ENCODE assay signal across 1 cellular context in the genomic region with DNA sequence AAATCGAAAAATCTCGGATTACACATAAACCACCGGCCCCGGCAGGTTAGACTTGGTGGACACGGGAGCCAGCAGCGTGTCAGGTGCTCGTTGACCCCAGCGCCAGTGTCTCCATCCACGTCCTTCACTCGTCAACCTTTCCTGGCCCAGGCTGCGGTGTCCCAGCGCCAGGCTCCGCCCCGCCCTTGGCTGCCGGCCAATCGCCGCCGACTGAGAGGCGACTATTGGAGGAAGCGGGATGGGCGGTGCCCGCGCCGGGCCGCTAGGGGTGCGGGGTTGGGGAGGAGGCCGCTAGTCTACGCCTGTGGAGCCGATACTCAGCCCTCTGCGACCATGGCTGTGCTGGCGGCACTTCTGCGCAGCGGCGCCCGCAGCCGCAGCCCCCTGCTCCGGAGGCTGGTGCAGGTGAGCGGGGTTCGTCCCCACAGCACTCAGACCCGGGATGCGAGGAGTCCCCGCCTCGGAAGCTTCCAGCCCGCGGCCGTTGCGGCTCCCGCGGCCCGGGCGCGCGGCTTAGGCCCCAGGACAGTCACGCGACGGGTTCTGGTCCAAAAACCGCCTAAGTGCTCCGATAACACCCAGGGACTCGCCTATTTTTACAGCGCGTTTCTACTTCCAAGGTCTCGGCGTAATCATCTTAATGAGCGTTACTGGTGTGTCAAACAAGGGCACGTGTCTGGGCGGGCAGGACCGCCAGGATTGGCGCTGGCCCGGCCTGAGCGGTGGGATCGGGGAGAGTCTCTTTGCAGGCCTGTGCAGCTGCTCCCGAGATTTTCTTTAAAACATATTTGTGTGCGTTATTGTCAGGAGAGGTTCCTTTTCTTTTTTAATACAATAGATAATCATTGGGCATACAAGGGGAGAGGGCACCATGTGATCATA.
TF ChIP-seq lines count a peak whose summit lies in the region.

Gene ACAT1 (plus strand): TSS at position 294 of the 882 bp plus-strand sequence. CDS start 40 bp downstream, at position 334.

TF ChIP-seq in HepG2, 621 proteins besides CTCF, POLR2A, EP300 and RAD21 (continued from another document and continues in another):
- TF ChIP-seq NFKB2 (CRISPR knock-in tag; IDR thresholded peaks at IDR 0.05; ENCODE audit: borderline replicate concordance) (peak; percentile 62; the same call in 1 of the 2 replicates), ZNF383 (CRISPR knock-in tag; IDR thresholded peaks at IDR 0.05; ENCODE audit: borderline replicate concordance) (0 out of 2 replicates have a peak, but pooled peaks have one; percentile 27), AHR (CRISPR knock-in tag; IDR thresholded peaks at IDR 0.05) (no peak), ZNF674 (CRISPR knock-in tag; IDR thresholded peaks at IDR 0.05; ENCODE audit: low read depth) (peak; percentile 87; the same call in 1 of the 2 replicates), CENPT (CRISPR knock-in tag; IDR thresholded peaks at IDR 0.05; ENCODE audit: low read depth) (no peak), RARA (CRISPR knock-in tag; IDR thresholded peaks at IDR 0.05) (no peak), ZNF224 (CRISPR knock-in tag; IDR thresholded peaks at IDR 0.05) (0 out of 2 replicates have a peak, but pooled peaks have one; percentile 73), ZFP37 (CRISPR knock-in tag; IDR thresholded peaks at IDR 0.05; ENCODE audit: borderline replicate concordance) (no peak), SMAD9 (CRISPR knock-in tag; IDR thresholded peaks at IDR 0.05) (peak; percentile 71; the same call in 1 of the 2 replicates), ZNF850 (CRISPR knock-in tag; conservative IDR thresholded peaks at IDR 0.05) (no peak), KLF15 (CRISPR knock-in tag; IDR thresholded peaks at IDR 0.05; ENCODE audit: borderline replicate concordance) (peak; percentile 79; the same call in 1 of the 2 replicates), TRIM24 (CRISPR knock-in tag; IDR thresholded peaks at IDR 0.05) (no peak), PAWR (CRISPR knock-in tag; IDR thresholded peaks at IDR 0.05; ENCODE audit: borderline replicate concordance) (no peak), ZNF441 (CRISPR knock-in tag; IDR thresholded peaks at IDR 0.05; ENCODE audit: borderline replicate concordance) (peak; percentile 49), ZNF205 (CRISPR knock-in tag; IDR thresholded peaks at IDR 0.05) (no peak), HNRNPUL1 (IDR thresholded peaks at IDR 0.05; ENCODE audit: low read depth, low read length) (no peak), ZNF75D (CRISPR knock-in tag; IDR thresholded peaks at IDR 0.05; ENCODE audit: borderline replicate concordance) (no peak), ATRX (CRISPR knock-in tag; IDR thresholded peaks at IDR 0.05; ENCODE audit: borderline replicate concordance) (no peak), GPBP1L1 (CRISPR knock-in tag; IDR thresholded peaks at IDR 0.05) (no peak), ZNF564 (CRISPR knock-in tag; IDR thresholded peaks at IDR 0.05) (peak; percentile 94), YY1 (IDR thresholded peaks at IDR 0.05; ENCODE audit: insufficient read depth, insufficient replicate concordance, low read depth, low read length) (peak; percentile 73), HOXD1 (CRISPR knock-in tag; IDR thresholded peaks at IDR 0.05) (no peak), ZNF569 (CRISPR knock-in tag; IDR thresholded peaks at IDR 0.05; ENCODE audit: borderline replicate concordance) (0 out of 2 replicates have a peak, but pooled peaks have one; percentile 23), ZNF878 (CRISPR knock-in tag; IDR thresholded peaks at IDR 0.05) (no peak), SRSF1 (optimal IDR thresholded peaks at IDR 0.05; ENCODE audit: low read depth, low read length) (no peak), THRA (CRISPR knock-in tag; IDR thresholded peaks at IDR 0.05; ENCODE audit: borderline replicate concordance) (no peak; the same call in 1 of the 2 replicates), NCOR1 (IDR thresholded peaks at IDR 0.05; ENCODE audit: borderline replicate concordance, low read length) (0 out of 2 replicates have a peak, but pooled peaks have one; percentile 45), ZNF143 (CRISPR knock-in tag; IDR thresholded peaks at IDR 0.05) (no peak), ZNF788 (CRISPR knock-in tag; IDR thresholded peaks at IDR 0.05; ENCODE audit: borderline replicate concordance) (peak; percentile 88; the same call in 1 of the 2 replicates), ZMAT3 (CRISPR knock-in tag; conservative IDR thresholded peaks at IDR 0.05) (peak; percentile 84), SP140L (CRISPR knock-in tag; IDR thresholded peaks at IDR 0.05; ENCODE audit: borderline replicate concordance) (no peak), KDM5B (CRISPR knock-in tag; IDR thresholded peaks at IDR 0.05; ENCODE audit: borderline replicate concordance) (peak; percentile 93), NCOA2 (CRISPR knock-in tag; IDR thresholded peaks at IDR 0.05) (no peak), RELA (CRISPR knock-in tag; IDR thresholded peaks at IDR 0.05) (no peak), NONO (IDR thresholded peaks at IDR 0.05) (no peak), NONO (CRISPR knock-in tag; conservative IDR thresholded peaks at IDR 0.05) (peak; percentile 61), ZBTB21 (CRISPR knock-in tag; IDR thresholded peaks at IDR 0.05) (no peak)
- TF ChIP-seq, protein P1, sequence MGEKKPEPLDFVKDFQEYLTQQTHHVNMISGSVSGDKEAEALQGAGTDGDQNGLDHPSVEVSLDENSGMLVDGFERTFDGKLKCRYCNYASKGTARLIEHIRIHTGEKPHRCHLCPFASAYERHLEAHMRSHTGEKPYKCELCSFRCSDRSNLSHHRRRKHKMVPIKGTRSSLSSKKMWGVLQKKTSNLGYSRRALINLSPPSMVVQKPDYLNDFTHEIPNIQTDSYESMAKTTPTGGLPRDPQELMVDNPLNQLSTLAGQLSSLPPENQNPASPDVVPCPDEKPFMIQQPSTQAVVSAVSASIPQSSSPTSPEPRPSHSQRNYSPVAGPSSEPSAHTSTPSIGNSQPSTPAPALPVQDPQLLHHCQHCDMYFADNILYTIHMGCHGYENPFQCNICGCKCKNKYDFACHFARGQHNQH (CRISPR knock-in tag; IDR thresholded peaks at IDR 0.05), result peak; percentile 45; the same call in 1 of the 2 replicates
- TF ChIP-seq, protein P2, sequence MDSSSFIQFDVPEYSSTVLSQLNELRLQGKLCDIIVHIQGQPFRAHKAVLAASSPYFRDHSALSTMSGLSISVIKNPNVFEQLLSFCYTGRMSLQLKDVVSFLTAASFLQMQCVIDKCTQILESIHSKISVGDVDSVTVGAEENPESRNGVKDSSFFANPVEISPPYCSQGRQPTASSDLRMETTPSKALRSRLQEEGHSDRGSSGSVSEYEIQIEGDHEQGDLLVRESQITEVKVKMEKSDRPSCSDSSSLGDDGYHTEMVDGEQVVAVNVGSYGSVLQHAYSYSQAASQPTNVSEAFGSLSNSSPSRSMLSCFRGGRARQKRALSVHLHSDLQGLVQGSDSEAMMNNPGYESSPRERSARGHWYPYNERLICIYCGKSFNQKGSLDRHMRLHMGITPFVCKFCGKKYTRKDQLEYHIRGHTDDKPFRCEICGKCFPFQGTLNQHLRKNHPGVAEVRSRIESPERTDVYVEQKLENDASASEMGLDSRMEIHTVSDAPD (CRISPR knock-in tag; IDR thresholded peaks at IDR 0.05), result peak; percentile 82; the same call in 1 of the 2 replicates
- TF ChIP-seq, protein P3, sequence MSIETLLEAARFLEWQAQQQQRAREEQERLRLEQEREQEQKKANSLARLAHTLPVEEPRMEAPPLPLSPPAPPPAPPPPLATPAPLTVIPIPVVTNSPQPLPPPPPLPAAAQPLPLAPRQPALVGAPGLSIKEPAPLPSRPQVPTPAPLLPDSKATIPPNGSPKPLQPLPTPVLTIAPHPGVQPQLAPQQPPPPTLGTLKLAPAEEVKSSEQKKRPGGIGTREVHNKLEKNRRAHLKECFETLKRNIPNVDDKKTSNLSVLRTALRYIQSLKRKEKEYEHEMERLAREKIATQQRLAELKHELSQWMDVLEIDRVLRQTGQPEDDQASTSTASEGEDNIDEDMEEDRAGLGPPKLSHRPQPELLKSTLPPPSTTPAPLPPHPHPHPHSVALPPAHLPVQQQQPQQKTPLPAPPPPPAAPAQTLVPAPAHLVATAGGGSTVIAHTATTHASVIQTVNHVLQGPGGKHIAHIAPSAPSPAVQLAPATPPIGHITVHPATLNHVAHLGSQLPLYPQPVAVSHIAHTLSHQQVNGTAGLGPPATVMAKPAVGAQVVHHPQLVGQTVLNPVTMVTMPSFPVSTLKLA (IDR thresholded peaks at IDR 0.05), result peak; percentile 50; the same call in 1 of the 2 replicates
- TF ChIP-seq, protein P4, sequence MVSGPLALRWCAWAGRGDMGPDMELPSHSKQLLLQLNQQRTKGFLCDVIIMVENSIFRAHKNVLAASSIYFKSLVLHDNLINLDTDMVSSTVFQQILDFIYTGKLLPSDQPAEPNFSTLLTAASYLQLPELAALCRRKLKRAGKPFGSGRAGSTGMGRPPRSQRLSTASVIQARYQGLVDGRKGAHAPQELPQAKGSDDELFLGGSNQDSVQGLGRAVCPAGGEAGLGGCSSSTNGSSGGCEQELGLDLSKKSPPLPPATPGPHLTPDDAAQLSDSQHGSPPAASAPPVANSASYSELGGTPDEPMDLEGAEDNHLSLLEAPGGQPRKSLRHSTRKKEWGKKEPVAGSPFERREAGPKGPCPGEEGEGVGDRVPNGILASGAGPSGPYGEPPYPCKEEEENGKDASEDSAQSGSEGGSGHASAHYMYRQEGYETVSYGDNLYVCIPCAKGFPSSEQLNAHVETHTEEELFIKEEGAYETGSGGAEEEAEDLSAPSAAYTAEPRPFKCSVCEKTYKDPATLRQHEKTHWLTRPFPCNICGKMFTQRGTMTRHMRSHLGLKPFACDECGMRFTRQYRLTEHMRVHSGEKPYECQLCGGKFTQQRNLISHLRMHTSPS (CRISPR knock-in tag; IDR thresholded peaks at IDR 0.05; ENCODE audit: low read depth), result no peak
- TF ChIP-seq, protein P5, sequence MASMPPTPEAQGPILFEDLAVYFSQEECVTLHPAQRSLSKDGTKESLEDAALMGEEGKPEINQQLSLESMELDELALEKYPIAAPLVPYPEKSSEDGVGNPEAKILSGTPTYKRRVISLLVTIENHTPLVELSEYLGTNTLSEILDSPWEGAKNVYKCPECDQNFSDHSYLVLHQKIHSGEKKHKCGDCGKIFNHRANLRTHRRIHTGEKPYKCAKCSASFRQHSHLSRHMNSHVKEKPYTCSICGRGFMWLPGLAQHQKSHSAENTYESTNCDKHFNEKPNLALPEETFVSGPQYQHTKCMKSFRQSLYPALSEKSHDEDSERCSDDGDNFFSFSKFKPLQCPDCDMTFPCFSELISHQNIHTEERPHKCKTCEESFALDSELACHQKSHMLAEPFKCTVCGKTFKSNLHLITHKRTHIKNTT (CRISPR knock-in tag; IDR thresholded peaks at IDR 0.05), result no peak
- TF ChIP-seq, protein P6, sequence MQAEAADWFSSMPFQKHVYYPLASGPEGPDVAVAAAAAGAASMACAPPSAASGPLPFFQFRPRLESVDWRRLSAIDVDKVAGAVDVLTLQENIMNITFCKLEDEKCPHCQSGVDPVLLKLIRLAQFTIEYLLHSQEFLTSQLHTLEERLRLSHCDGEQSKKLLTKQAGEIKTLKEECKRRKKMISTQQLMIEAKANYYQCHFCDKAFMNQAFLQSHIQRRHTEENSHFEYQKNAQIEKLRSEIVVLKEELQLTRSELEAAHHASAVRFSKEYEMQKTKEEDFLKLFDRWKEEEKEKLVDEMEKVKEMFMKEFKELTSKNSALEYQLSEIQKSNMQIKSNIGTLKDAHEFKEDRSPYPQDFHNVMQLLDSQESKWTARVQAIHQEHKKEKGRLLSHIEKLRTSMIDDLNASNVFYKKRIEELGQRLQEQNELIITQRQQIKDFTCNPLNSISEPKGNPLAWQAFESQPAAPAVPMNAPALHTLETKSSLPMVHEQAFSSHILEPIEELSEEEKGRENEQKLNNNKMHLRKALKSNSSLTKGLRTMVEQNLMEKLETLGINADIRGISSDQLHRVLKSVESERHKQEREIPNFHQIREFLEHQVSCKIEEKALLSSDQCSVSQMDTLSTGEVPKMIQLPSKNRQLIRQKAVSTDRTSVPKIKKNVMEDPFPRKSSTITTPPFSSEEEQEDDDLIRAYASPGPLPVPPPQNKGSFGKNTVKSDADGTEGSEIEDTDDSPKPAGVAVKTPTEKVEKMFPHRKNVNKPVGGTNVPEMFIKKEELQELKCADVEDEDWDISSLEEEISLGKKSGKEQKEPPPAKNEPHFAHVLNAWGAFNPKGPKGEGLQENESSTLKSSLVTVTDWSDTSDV (CRISPR knock-in tag; IDR thresholded peaks at IDR 0.05), result peak; percentile 42; the same call in 1 of the 2 replicates
- TF ChIP-seq, protein P7, sequence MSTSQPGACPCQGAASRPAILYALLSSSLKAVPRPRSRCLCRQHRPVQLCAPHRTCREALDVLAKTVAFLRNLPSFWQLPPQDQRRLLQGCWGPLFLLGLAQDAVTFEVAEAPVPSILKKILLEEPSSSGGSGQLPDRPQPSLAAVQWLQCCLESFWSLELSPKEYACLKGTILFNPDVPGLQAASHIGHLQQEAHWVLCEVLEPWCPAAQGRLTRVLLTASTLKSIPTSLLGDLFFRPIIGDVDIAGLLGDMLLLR (CRISPR knock-in tag; IDR thresholded peaks at IDR 0.05), result peak; percentile 66
- TF ChIP-seq, protein P8, sequence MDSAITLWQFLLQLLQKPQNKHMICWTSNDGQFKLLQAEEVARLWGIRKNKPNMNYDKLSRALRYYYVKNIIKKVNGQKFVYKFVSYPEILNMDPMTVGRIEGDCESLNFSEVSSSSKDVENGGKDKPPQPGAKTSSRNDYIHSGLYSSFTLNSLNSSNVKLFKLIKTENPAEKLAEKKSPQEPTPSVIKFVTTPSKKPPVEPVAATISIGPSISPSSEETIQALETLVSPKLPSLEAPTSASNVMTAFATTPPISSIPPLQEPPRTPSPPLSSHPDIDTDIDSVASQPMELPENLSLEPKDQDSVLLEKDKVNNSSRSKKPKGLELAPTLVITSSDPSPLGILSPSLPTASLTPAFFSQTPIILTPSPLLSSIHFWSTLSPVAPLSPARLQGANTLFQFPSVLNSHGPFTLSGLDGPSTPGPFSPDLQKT (CRISPR knock-in tag; IDR thresholded peaks at IDR 0.05; ENCODE audit: borderline replicate concordance), result no peak
